Comparison of ENCODE assay signal across 10 cellular contexts in genomic region chr11:87300640-87301381, GRCh38.
A peak's percentile ranks its signal among the peaks of the same experiment; 100 is the strongest.
DNase-seq lines count a peak whose midpoint lies in the region; ATAC-seq, FAIRE-seq and TF ChIP-seq lines count a peak whose summit lies in the region.
"Had no signal": no experiment of that assay in that cellular context is flagged by ENCODE, and none has a peak within 500 bp of the region (broad histone marks: within the 10 kb centered on the region; RNA-seq: fewer than 3 reads in every experiment).

No MANE protein-coding gene starts in this region.

- H3K27ac ChIP-seq in A673 (ENCODE audit: low read depth, low read length, poor library complexity, severe bottlenecking) (peak overlapping the region; percentile 20), KOPT-K1 (ENCODE audit: low read depth, low read length, poor library complexity, severe bottlenecking) (peak overlapping the region; percentile 21), endodermal cell (ENCODE audit: low read depth, low read length) (no peak overlapping the region)

- no peak for DNase-seq in A673 (ENCODE audit: low spot score)
- DNase-seq in endodermal cell, result no peak
- no peak for DNase-seq in HTR-8/SVneo (ENCODE audit: insufficient read length, low spot score)
- DNase-seq in midbrain (lab: John Stamatoyannopoulos, UW), result no peak
- no peak for DNase-seq in superior temporal gyrus (ENCODE audit: extremely low spot score)
- DNase-seq: SHP77 treated with DMSO at 0.1 percent for 48 hours had no signal

- H3K4me1 Mint-ChIP-seq in endodermal cell, result peaks cover 28% of the 10 kb centered on the region
- H3K4me1 Mint-ChIP-seq in stimulated activated memory B cell treated with anti-CD40 and anti-IgM and Interleukin-4, amounts not matched to agents 10 μg/mL and 1 μg/mL and 100 μg/mL, for 72 hours, result no peaks in the 10 kb centered on the region

- H3K36me3 ChIP-seq in A673 (ENCODE audit: insufficient read depth, low read length, poor library complexity, severe bottlenecking) (no peaks in the 10 kb centered on the region), KOPT-K1 (ENCODE audit: insufficient read depth, low read length) (0 out of 2 replicates have a peak, but pooled peaks cover 5% of the 10 kb centered on the region), endodermal cell (ENCODE audit: control insufficient read depth, insufficient read depth, low read length) (peaks cover 37% of the 10 kb centered on the region)

- peaks cover 39% of the 10 kb centered on the region for H3K4me1 ChIP-seq in A673 (ENCODE audit: insufficient read depth, low read length, poor library complexity, severe bottlenecking)
- H3K4me1 ChIP-seq in endodermal cell (ENCODE audit: control insufficient read depth, insufficient read depth, low read length), result no peaks in the 10 kb centered on the region

- no peak for FAIRE-seq in HTR-8/SVneo (lab: Jason Lieb, UNC)

- no TSS peak for BruUV-seq in A673 (replicated peaks; lab: Mats Ljungman, UMichigan)

- H3K27me3 Mint-ChIP-seq in endodermal cell (ENCODE audit: insufficient read depth), result no peaks in the 10 kb centered on the region
- no peaks in the 10 kb centered on the region for H3K27me3 Mint-ChIP-seq in stimulated activated memory B cell treated with anti-CD40 and anti-IgM and Interleukin-4, amounts not matched to agents 10 μg/mL and 1 μg/mL and 100 μg/mL, for 72 hours
- H3K27me3 Mint-ChIP-seq: CD4-positive, CD25-positive, alpha-beta regulatory T cell had no signal

- H3K27ac Mint-ChIP-seq in endodermal cell, result peak overlapping the region; percentile 77
- H3K27ac Mint-ChIP-seq in stimulated activated memory B cell treated with anti-CD40 and anti-IgM and Interleukin-4, amounts not matched to agents 10 μg/mL and 1 μg/mL and 100 μg/mL, for 72 hours, result no peak overlapping the region
- H3K27ac Mint-ChIP-seq: CD4-positive, CD25-positive, alpha-beta regulatory T cell had no signal

- TF ChIP-seq CTCF in A673 (conservative IDR thresholded peaks at IDR 0.05; ENCODE audit: low read depth, low read length) (peak; percentile 32; the same call in 1 of the 2 replicates), endodermal cell (conservative IDR thresholded peaks at IDR 0.05) (no peak)

- H3K9me3 ChIP-seq in A673 (ENCODE audit: low read depth, low read length, poor library complexity, severe bottlenecking), result no peaks in the 10 kb centered on the region
- no peaks in the 10 kb centered on the region for H3K9me3 ChIP-seq in KOPT-K1 (ENCODE audit: insufficient read depth, low read length, poor library complexity, severe bottlenecking)
- H3K9me3 ChIP-seq in endodermal cell (ENCODE audit: control insufficient read depth, low read length), result no peaks in the 10 kb centered on the region

- H3K4me3 Mint-ChIP-seq in endodermal cell, result no peak overlapping the region
- H3K4me3 Mint-ChIP-seq in stimulated activated memory B cell treated with anti-CD40 and anti-IgM and Interleukin-4, amounts not matched to agents 10 μg/mL and 1 μg/mL and 100 μg/mL, for 72 hours, result no peak overlapping the region
- H3K4me3 Mint-ChIP-seq: CD4-positive, CD25-positive, alpha-beta regulatory T cell had no signal

- CTCF ChIA-PET in A673 (lab: Charles Lee), result interaction anchor here (0.5 to 1.1 kb wide), 4 partner anchors 12 to 430 kb away, joined by 3 to 8 read pairs (median 4); no protein-coding TSS in a partner anchor

- no peak overlapping the region for H3K9ac ChIP-seq in endodermal cell (ENCODE audit: extremely low read depth, low read length, poor library complexity, severe bottlenecking)

- H3K36me3 Mint-ChIP-seq in endodermal cell (ENCODE audit: low read depth), result peaks cover 23% of the 10 kb centered on the region
- H3K36me3 Mint-ChIP-seq in stimulated activated memory B cell treated with anti-CD40 and anti-IgM and Interleukin-4, amounts not matched to agents 10 μg/mL and 1 μg/mL and 100 μg/mL, for 72 hours, result peaks cover 6% of the 10 kb centered on the region

- ATAC-seq in GM19467 (IDR thresholded peaks at IDR 0.05; ENCODE audit: unreplicated experiment), result peak; percentile 50
- ATAC-seq in stimulated activated memory B cell treated with anti-CD40 and anti-IgM and Interleukin-4, amounts not matched to agents 10 μg/mL and 1 μg/mL and 100 μg/mL, for 72 hours, result no peak

- H3K27me3 ChIP-seq in A673 (replicated peaks; ENCODE audit: insufficient read depth, low read depth, low read length, poor library complexity) (no peaks in the 10 kb centered on the region), endodermal cell (ENCODE audit: control insufficient read depth, insufficient read depth, low read length, poor library complexity, severe bottlenecking) (no peaks in the 10 kb centered on the region)

- H3K9me3 Mint-ChIP-seq in endodermal cell, result no peaks in the 10 kb centered on the region
- no peaks in the 10 kb centered on the region for H3K9me3 Mint-ChIP-seq in stimulated activated memory B cell treated with anti-CD40 and anti-IgM and Interleukin-4, amounts not matched to agents 10 μg/mL and 1 μg/mL and 100 μg/mL, for 72 hours
- H3K9me3 Mint-ChIP-seq: CD4-positive, CD25-positive, alpha-beta regulatory T cell had no signal

- intact Hi-C loops in A673 (cut with micrococcal nuclease; ENCODE audit: unreplicated experiment), result no loop called here

- POLR2A ChIA-PET in A673 (lab: Charles Lee; ENCODE audit: low non-redundant PET), result no interaction called here

- 90 to 93% methylated on average over 3 of the region's 3 CpGs for WGBS in endodermal cell (ENCODE audit: insufficient coverage in 1 of 2, insufficient read length in 1 of 2), 2 experiments

- H3K4me3 ChIP-seq in A673 (ENCODE audit: low read depth, low read length, poor library complexity, severe bottlenecking) (no peak overlapping the region), endodermal cell (ENCODE audit: low read length) (no peak overlapping the region)
